ENCODE assay signal across 16 cellular contexts in the genomic region with DNA sequence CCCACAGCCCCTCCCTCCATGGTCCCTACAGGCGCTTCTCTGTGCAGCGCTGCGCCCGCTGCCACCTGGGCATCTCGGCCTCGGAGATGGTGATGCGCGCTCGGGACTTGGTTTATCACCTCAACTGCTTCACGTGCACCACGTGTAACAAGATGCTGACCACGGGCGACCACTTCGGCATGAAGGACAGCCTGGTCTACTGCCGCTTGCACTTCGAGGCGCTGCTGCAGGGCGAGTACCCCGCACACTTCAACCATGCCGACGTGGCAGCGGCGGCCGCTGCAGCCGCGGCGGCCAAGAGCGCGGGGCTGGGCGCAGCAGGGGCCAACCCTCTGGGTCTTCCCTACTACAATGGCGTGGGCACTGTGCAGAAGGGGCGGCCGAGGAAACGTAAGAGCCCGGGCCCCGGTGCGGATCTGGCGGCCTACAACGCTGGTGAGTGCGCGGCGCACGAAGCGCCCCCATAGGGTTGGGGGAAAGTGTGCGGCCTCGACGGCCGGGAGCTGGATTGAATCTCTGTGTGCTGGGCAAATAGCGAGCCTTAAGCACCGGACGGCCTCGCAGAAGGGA. TPM values are rescaled to one million over a fixed set of nuclear protein-coding genes. Genes with fewer than 3 reads are reported as not detected.
DNase-seq lines count a peak whose midpoint lies in the region; ATAC-seq and TF ChIP-seq lines count a peak whose summit lies in the region.
"Had no signal": no experiment of that assay in that cellular context is flagged by ENCODE, and none has a peak within 500 bp of the region (broad histone marks: within the 10 kb centered on the region; RNA-seq: fewer than 3 reads in every experiment).

No MANE protein-coding gene starts in this region.

- H3K27ac ChIP-seq in CD8-positive, alpha-beta memory T cell (ENCODE audit: low read depth, low read length): no peak overlapping the region
- H3K27ac ChIP-seq in HUES48 (ENCODE audit: low read depth, low read length) (no peak overlapping the region), cingulate gyrus (ENCODE audit: low read depth, low read length) (peak overlapping the region; percentile 47)
- H3K27ac ChIP-seq: parathyroid adenoma, SJSA1 had no signal

- intact Hi-C loops in natural killer cell (cut with micrococcal nuclease): no loop called here

- peaks cover 0 to 3% (median 0%) of the 10 kb centered on the region in 5 donors for H3K9me3 Mint-ChIP-seq in CD8-positive, alpha-beta memory T cell
- no peaks in the 10 kb centered on the region for H3K9me3 Mint-ChIP-seq in natural killer cell
- no peaks in the 10 kb centered on the region for H3K9me3 Mint-ChIP-seq in activated T-helper 17 cell treated with anti-CD3 and anti-CD28 coated beads, Interleukin-2, amount 50 U/mL, for 72 hours
- H3K9me3 Mint-ChIP-seq: activated naive CD4-positive, alpha-beta T cell treated with anti-CD3 and anti-CD28 coated beads, Interleukin-2, amount 50 U/mL, for 72 hours had no signal

- no peaks in the 10 kb centered on the region for H3K9me3 ChIP-seq in CD8-positive, alpha-beta memory T cell (ENCODE audit: low read length)
- H3K9me3 ChIP-seq in HUES48 (ENCODE audit: control insufficient read depth, insufficient read depth, low read length): no peaks in the 10 kb centered on the region

- TF ChIP-seq CTCF in natural killer cell (IDR thresholded peaks at IDR 0.05): no peak

- H3K4me3 Mint-ChIP-seq in CD8-positive, alpha-beta memory T cell: peak overlapping the region in 4 of 7 donors; percentile 56 to 66 (median 62)
- peak overlapping the region; percentile 60 for H3K4me3 Mint-ChIP-seq in natural killer cell
- no peak overlapping the region for H3K4me3 Mint-ChIP-seq in activated T-helper 17 cell treated with anti-CD3 and anti-CD28 coated beads, Interleukin-2, amount 50 U/mL, for 72 hours

- no peak overlapping the region for H3K4me3 ChIP-seq in CD8-positive, alpha-beta memory T cell (ENCODE audit: low read length)
- peak overlapping the region; percentile 7; the same call in 1 of the 2 replicates for H3K4me3 ChIP-seq in HUES48 (ENCODE audit: low read depth, low read length)
- H3K4me3 ChIP-seq: SJSA1 had no signal

- H3K27ac Mint-ChIP-seq in CD8-positive, alpha-beta memory T cell: peak overlapping the region in 2 of 8 donors; percentile 22 to 67
- H3K27ac Mint-ChIP-seq in natural killer cell: no peak overlapping the region
- no peak overlapping the region for H3K27ac Mint-ChIP-seq in activated T-helper 17 cell treated with anti-CD3 and anti-CD28 coated beads, Interleukin-2, amount 50 U/mL, for 72 hours

- no peaks in the 10 kb centered on the region for H3K36me3 Mint-ChIP-seq in CD8-positive, alpha-beta memory T cell
- H3K36me3 Mint-ChIP-seq in natural killer cell: no peaks in the 10 kb centered on the region
- peaks cover 10% of the 10 kb centered on the region for H3K36me3 Mint-ChIP-seq in activated T-helper 17 cell treated with anti-CD3 and anti-CD28 coated beads, Interleukin-2, amount 50 U/mL, for 72 hours (ENCODE audit: low read depth)

- CTCF ChIA-PET in CD8-positive, alpha-beta memory T cell (lab: Charles Lee): no interaction called here

- POLR2A ChIA-PET in CD8-positive, alpha-beta memory T cell (lab: Charles Lee): no interaction called here

- H3K4me1 ChIP-seq in CD8-positive, alpha-beta memory T cell (ENCODE audit: insufficient read depth, low read length): peaks cover 19% of the 10 kb centered on the region
- H3K4me1 ChIP-seq in HUES48 (ENCODE audit: control insufficient read depth, insufficient read depth, low read length): peaks cover 33% of the 10 kb centered on the region
- H3K4me1 ChIP-seq: parathyroid adenoma had no signal

- no peaks in the 10 kb centered on the region for H3K36me3 ChIP-seq in CD8-positive, alpha-beta memory T cell (ENCODE audit: insufficient read depth, low read length)
- H3K36me3 ChIP-seq in HUES48 (ENCODE audit: control insufficient read depth, insufficient read depth, low read length): no peaks in the 10 kb centered on the region
- H3K36me3 ChIP-seq: SJSA1 had no signal

- H3K27me3 Mint-ChIP-seq in CD8-positive, alpha-beta memory T cell: peaks cover 56 to 66% of the 10 kb centered on the region in 2 donors
- H3K27me3 Mint-ChIP-seq in natural killer cell (ENCODE audit: low read depth in 2 of 2): peaks cover 51 to 60% of the 10 kb centered on the region in 2 donors
- H3K27me3 Mint-ChIP-seq in activated T-helper 17 cell treated with anti-CD3 and anti-CD28 coated beads, Interleukin-2, amount 50 U/mL, for 72 hours: peaks cover 46% of the 10 kb centered on the region

- ATAC-seq in natural killer cell (no peak), GM18498 (IDR thresholded peaks at IDR 0.05; ENCODE audit: unreplicated experiment) (no peak)
- no peak for ATAC-seq in activated T-helper 17 cell treated with anti-CD3 and anti-CD28 coated beads, Interleukin-2, amount 50 U/mL, for 72 hours (replicated peaks)
- ATAC-seq: activated naive CD4-positive, alpha-beta T cell treated with anti-CD3 and anti-CD28 coated beads, Interleukin-2, amount 50 U/mL, for 72 hours had no signal

- DNase-seq in CD8-positive, alpha-beta memory T cell: no peak
- DNase-seq in natural killer cell (no peak), kidney tubule cell (ENCODE audit: low spot score) (no peak), HK-2 (ENCODE audit: unreplicated experiment) (no peak)
- DNase-seq: C1 segment of cervical spinal cord; central memory CD4-positive, alpha-beta T cell; foreskin melanocyte; HCEC 1CT; NCI-H446 treated with DMSO at 0.1 percent for 48 hours had no signal

- no peak overlapping the region for H3K9ac ChIP-seq in HUES48 (ENCODE audit: low read depth, low read length)
- H3K9ac ChIP-seq: parathyroid adenoma had no signal

- H3K27me3 ChIP-seq in CD8-positive, alpha-beta memory T cell (ENCODE audit: insufficient read depth, low read length, poor library complexity, severe bottlenecking): peaks cover 69% of the 10 kb centered on the region
- peaks cover 98% of the 10 kb centered on the region for H3K27me3 ChIP-seq in HUES48 (ENCODE audit: control insufficient read depth, insufficient read depth, low read length)

- peaks cover 23 to 56% (median 31%) of the 10 kb centered on the region in 3 donors for H3K4me1 Mint-ChIP-seq in CD8-positive, alpha-beta memory T cell
- H3K4me1 Mint-ChIP-seq in natural killer cell: peaks cover 20 to 29% of the 10 kb centered on the region in 2 donors
- peaks cover 18% of the 10 kb centered on the region for H3K4me1 Mint-ChIP-seq in activated T-helper 17 cell treated with anti-CD3 and anti-CD28 coated beads, Interleukin-2, amount 50 U/mL, for 72 hours

RNA-seq across cellular contexts. Expression of a gene that starts 3.6 kb away (rescaled TPM):
- total RNA-seq in CD8-positive, alpha-beta memory T cell: not detected
- not detected for polyA plus RNA-seq in CD8-positive, alpha-beta memory T cell
- total RNA-seq in natural killer cell: not detected
- not detected for total RNA-seq in activated T-helper 17 cell treated with anti-CD3 and anti-CD28 coated beads, Interleukin-2, amount 50 U/mL, for 72 hours
- total RNA-seq: activated naive CD4-positive, alpha-beta T cell treated with anti-CD3 and anti-CD28 coated beads, Interleukin-2, amount 50 U/mL, for 72 hours had no signal
